In genomic region chr19:5905072-5905778, GRCh38 we compare ENCODE assay signal across 8 cellular contexts. TPM values are rescaled to one million over a fixed set of nuclear protein-coding genes. Genes with fewer than 3 reads are reported as not detected.
A peak's percentile ranks its signal among the peaks of the same experiment; 100 is the strongest.
DNase-seq lines count a peak whose midpoint lies in the region; ATAC-seq, FAIRE-seq and TF ChIP-seq lines count a peak whose summit lies in the region.

No MANE protein-coding gene starts in this region.

- H3K9ac ChIP-seq in SK-N-MC (ENCODE audit: insufficient read length), result peak overlapping the region; percentile 84
- peak overlapping the region; percentile 92 for H3K9ac ChIP-seq in skeletal muscle satellite cell (ENCODE audit: low read depth, low read length)

- TF ChIP-seq CTCF in fibroblast of the aortic adventitia (IDR thresholded peaks at IDR 0.05; ENCODE audit: insufficient read depth, low read length), result no peak

- DNase-seq in SK-N-MC (ENCODE audit: low read depth, low spot score) (no peak), fibroblast of the aortic adventitia (ENCODE audit: low read depth) (no peak), NCI-H82 (lab: John Stamatoyannopoulos, UW) (no peak), frontal cortex (ENCODE audit: low spot score in 2 of 2) (no peak), 8988T (no peak)

- FAIRE-seq in frontal cortex (lab: Jason Lieb, UNC), result no peak

- H3K27ac ChIP-seq in SK-N-MC, result no peak overlapping the region

- no peaks in the 10 kb centered on the region for H3K9me3 ChIP-seq in SK-N-MC (ENCODE audit: low read depth, low read length)
- H3K9me3 ChIP-seq in skeletal muscle satellite cell (replicated peaks; ENCODE audit: low read length), result no peaks in the 10 kb centered on the region

- peak; percentile 4 for ATAC-seq in GM21526 (IDR thresholded peaks at IDR 0.05; ENCODE audit: low FRiP score, unreplicated experiment)
- ATAC-seq in GM18520 (IDR thresholded peaks at IDR 0.05; ENCODE audit: unreplicated experiment), result no peak

- H3K4me2 ChIP-seq in skeletal muscle satellite cell (ENCODE audit: low read length), result peak overlapping the region; percentile 100

- H3K27me3 ChIP-seq in skeletal muscle satellite cell (ENCODE audit: control insufficient read depth, insufficient read depth, low read length), result no peaks in the 10 kb centered on the region

- H3K4me1 ChIP-seq in skeletal muscle satellite cell (ENCODE audit: control insufficient read depth, insufficient read depth, low read length), result peaks cover 15% of the 10 kb centered on the region

- H3K4me3 ChIP-seq in SK-N-MC, result peak overlapping the region; percentile 93
- peak overlapping the region; percentile 88 for H3K4me3 ChIP-seq in fibroblast of the aortic adventitia (ENCODE audit: low read depth, low read length)
- peak overlapping the region; percentile 93 for H3K4me3 ChIP-seq in skeletal muscle satellite cell (ENCODE audit: low read length)

- H3K36me3 ChIP-seq in SK-N-MC (ENCODE audit: insufficient read depth, low read length) (peaks cover 8% of the 10 kb centered on the region), skeletal muscle satellite cell (ENCODE audit: insufficient read depth, low read length) (peaks cover 5% of the 10 kb centered on the region)

RNA-seq across cellular contexts. Expression of gene VMAC, which starts 0.6 kb away (rescaled TPM):
- total RNA-seq in fibroblast of the aortic adventitia (ENCODE audit: low replicate concordance) (3.2 and 5.6 TPM in 2 replicates), frontal cortex (3.7 TPM)
- total RNA-seq in skeletal muscle satellite cell (2012; rRNA removed), result 3.1 and 3.3 TPM in 2 replicates

RNA-seq across cellular contexts. Expression of gene NDUFA11, which starts 1.6 kb away (rescaled TPM):
- total RNA-seq in fibroblast of the aortic adventitia (ENCODE audit: low replicate concordance) (172 and 261 TPM in 2 replicates), frontal cortex (97.8 TPM)
- total RNA-seq in skeletal muscle satellite cell (2012; rRNA removed), result 330 and 417 TPM in 2 replicates

RNA-seq across cellular contexts. Expression of gene CAPS, which starts 8.8 kb away (rescaled TPM):
- total RNA-seq in fibroblast of the aortic adventitia (ENCODE audit: low replicate concordance) (3.5 and 8.5 TPM in 2 replicates), frontal cortex (2.4 TPM)
- 2.6 and 6.1 TPM in 2 replicates for total RNA-seq in skeletal muscle satellite cell (2012; rRNA removed)

RNA-seq across cellular contexts. Expression of gene FUT5, which starts 34.9 kb away (rescaled TPM):
- total RNA-seq in fibroblast of the aortic adventitia (ENCODE audit: low replicate concordance), result not detected in 2 replicates
- total RNA-seq in skeletal muscle satellite cell (2012; rRNA removed), result not detected in 2 replicates
- total RNA-seq in frontal cortex, result not detected

RNA-seq across cellular contexts. Expression of gene FUT3, which starts 54.0 kb away (rescaled TPM):
- total RNA-seq in fibroblast of the aortic adventitia (ENCODE audit: low replicate concordance) (not detected in 2 replicates), frontal cortex (not detected)
- not detected in 2 replicates for total RNA-seq in skeletal muscle satellite cell (2012; rRNA removed)
